ENCODE assay signal across 31 cellular contexts in genomic region chr4:86368433-86368832, GRCh38. TPM values are rescaled to one million over a fixed set of nuclear protein-coding genes. Genes with fewer than 3 reads are reported as not detected.
"Had no signal": no experiment of that assay in that cellular context is flagged by ENCODE, and none has a peak within 500 bp of the region (broad histone marks: within the 10 kb centered on the region; RNA-seq: fewer than 3 reads in every experiment).

No MANE protein-coding gene starts in this region.

- FAIRE-seq: frontal cortex had no signal

- H3K4me3 ChIP-seq: ascending aorta, breast epithelium, cardiac muscle cell, colonic mucosa had no signal

- H3K27ac Mint-ChIP-seq: activated CD4-positive, alpha-beta memory T cell treated with anti-CD3 and anti-CD28 coated beads for 36 hours; activated CD4-positive, alpha-beta T cell treated with anti-CD3 and anti-CD28 coated beads for 36 hours; activated CD4-positive, alpha-beta T cell treated with anti-CD3 and anti-CD28 coated beads, Interleukin-2, amount 10 ng/mL, durations not matched to agents 24 days and 14 days; activated CD8-positive, alpha-beta memory T cell treated with anti-CD3 and anti-CD28 coated beads, Interleukin-2, amount 10 ng/mL, durations not matched to agents 7 days and 5 days; activated CD8-positive, alpha-beta T cell treated with anti-CD3 and anti-CD28 coated beads, Interleukin-2, amount 10 ng/mL, durations not matched to agents 7 days and 5 days; activated naive CD4-positive, alpha-beta T cell treated with anti-CD3 and anti-CD28 coated beads for 36 hours; activated naive CD4-positive, alpha-beta T cell treated with anti-CD3 and anti-CD28 coated beads, Interleukin-2, amount 50 U/mL, for 24 hours; activated naive CD8-positive, alpha-beta T cell treated with anti-CD3 and anti-CD28 coated beads for 36 hours; activated naive CD8-positive, alpha-beta T cell treated with anti-CD3 and anti-CD28 coated beads, Interleukin-2, amount 50 U/mL, for 24 hours; activated T-helper 1 cell treated with anti-CD3 and anti-CD28 coated beads, Interleukin-12 subunit alpha, Interleukin-12 subunit beta, Interleukin-2, Interleukin-4 antibody, amounts not matched to agents 30 ng/mL and 10 ng/mL and 1 ng/mL, durations not matched to agents 14 hours and 24 hours and 36 hours; activated T-helper 2 cell treated with anti-CD3 and anti-CD28 coated beads, Interferon-gamma antibody, Interleukin-2, Interleukin-4, amounts not matched to agents 10 μg/mL and 5 μg/mL and 100 μg/mL, durations not matched to agents 14 hours and 24 hours and 36 hours; brain had no signal

- H3K36me3 Mint-ChIP-seq: activated CD4-positive, alpha-beta memory T cell treated with anti-CD3 and anti-CD28 coated beads for 36 hours; activated CD8-positive, alpha-beta memory T cell treated with anti-CD3 and anti-CD28 coated beads, Interleukin-2, amount 10 ng/mL, durations not matched to agents 7 days and 5 days; activated naive CD4-positive, alpha-beta T cell treated with anti-CD3 and anti-CD28 coated beads, Interleukin-2, amount 50 U/mL, for 24 hours; activated naive CD8-positive, alpha-beta T cell treated with anti-CD3 and anti-CD28 coated beads for 36 hours had no signal

- H3K9me3 ChIP-seq: ascending aorta, breast epithelium, colonic mucosa had no signal

- DNase-seq: activated CD4-positive, alpha-beta memory T cell treated with anti-CD3 and anti-CD28 coated beads for 36 hours; activated CD4-positive, alpha-beta T cell treated with anti-CD3 and anti-CD28 coated beads for 36 hours; activated CD4-positive, alpha-beta T cell treated with anti-CD3 and anti-CD28 coated beads, Interleukin-2, amount 10 ng/mL, durations not matched to agents 24 days and 14 days; activated CD4-positive, CD25-positive, alpha-beta regulatory T cell; activated CD4-positive, CD25-positive, alpha-beta regulatory T cell treated with anti-CD3 and anti-CD28 coated beads, Interleukin-2, amount 50 U/mL, for 72 hours; activated CD8-positive, alpha-beta memory T cell treated with anti-CD3 and anti-CD28 coated beads, Interleukin-2, amount 10 ng/mL, durations not matched to agents 7 days and 5 days; activated CD8-positive, alpha-beta memory T cell treated with anti-CD3 and anti-CD28 coated beads, Interleukin-2, amount 50 U/mL, for 4 hours; activated CD8-positive, alpha-beta T cell treated with anti-CD3 and anti-CD28 coated beads, Interleukin-2, amount 10 ng/mL, durations not matched to agents 7 days and 5 days; activated effector memory CD4-positive, alpha-beta T cell treated with anti-CD3 and anti-CD28 coated beads, Interleukin-2, amount 50 U/mL, for 16 hours; activated naive CD4-positive, alpha-beta T cell treated with anti-CD3 and anti-CD28 coated beads for 36 hours; activated naive CD8-positive, alpha-beta T cell treated with anti-CD3 and anti-CD28 coated beads for 36 hours; activated naive CD8-positive, alpha-beta T cell treated with anti-CD3 and anti-CD28 coated beads, Interleukin-2, amount 50 U/mL, for 24 hours; activated T-cell treated with anti-CD3 and anti-CD28 coated beads, Interleukin-2, amount 50 U/mL, for 1 hour; activated T-cell treated with anti-CD3 and anti-CD28 coated beads, Interleukin-2, amount 50 U/mL, for 48 hours; central memory CD4-positive, alpha-beta T cell; cerebellar nuclear complex; colonic mucosa; effector CD8-positive, alpha-beta T cell; head of caudate nucleus; T-helper 2 cell had no signal

- H3K4me1 Mint-ChIP-seq: activated CD4-positive, alpha-beta T cell treated with anti-CD3 and anti-CD28 coated beads for 36 hours; activated CD4-positive, alpha-beta T cell treated with anti-CD3 and anti-CD28 coated beads, Interleukin-2, amount 10 ng/mL, durations not matched to agents 24 days and 14 days; activated CD8-positive, alpha-beta memory T cell treated with anti-CD3 and anti-CD28 coated beads, Interleukin-2, amount 10 ng/mL, durations not matched to agents 7 days and 5 days; activated naive CD4-positive, alpha-beta T cell treated with anti-CD3 and anti-CD28 coated beads, Interleukin-2, amount 50 U/mL, for 24 hours; activated naive CD8-positive, alpha-beta T cell treated with anti-CD3 and anti-CD28 coated beads for 36 hours; activated naive CD8-positive, alpha-beta T cell treated with anti-CD3 and anti-CD28 coated beads, Interleukin-2, amount 50 U/mL, for 24 hours; brain had no signal

- H3K27me3 ChIP-seq: ascending aorta, breast epithelium, cardiac muscle cell, colonic mucosa had no signal

- ATAC-seq: activated CD4-positive, alpha-beta T cell treated with anti-CD3 and anti-CD28 coated beads for 36 hours; activated CD8-positive, alpha-beta memory T cell treated with anti-CD3 and anti-CD28 coated beads, Interleukin-2, amount 10 ng/mL, durations not matched to agents 7 days and 5 days; activated CD8-positive, alpha-beta T cell treated with anti-CD3 and anti-CD28 coated beads, Interleukin-2, amount 10 ng/mL, durations not matched to agents 7 days and 5 days; activated naive CD8-positive, alpha-beta T cell treated with anti-CD3 and anti-CD28 coated beads, Interleukin-2, amount 50 U/mL, for 24 hours; esophagus mucosa had no signal

- H3K27ac ChIP-seq: ascending aorta, breast epithelium, cardiac muscle cell, colonic mucosa had no signal

- H3K36me3 ChIP-seq: ascending aorta, breast epithelium, cardiac muscle cell, colonic mucosa had no signal

- H3K27me3 Mint-ChIP-seq: activated CD4-positive, alpha-beta memory T cell treated with anti-CD3 and anti-CD28 coated beads for 36 hours; activated CD4-positive, alpha-beta T cell treated with anti-CD3 and anti-CD28 coated beads for 36 hours; activated CD8-positive, alpha-beta memory T cell treated with anti-CD3 and anti-CD28 coated beads, Interleukin-2, amount 10 ng/mL, durations not matched to agents 7 days and 5 days; activated naive CD8-positive, alpha-beta T cell treated with anti-CD3 and anti-CD28 coated beads, Interleukin-2, amount 50 U/mL, for 24 hours; brain had no signal

- H3K4me3 Mint-ChIP-seq: activated CD4-positive, alpha-beta memory T cell treated with anti-CD3 and anti-CD28 coated beads for 36 hours; activated CD4-positive, alpha-beta T cell treated with anti-CD3 and anti-CD28 coated beads for 36 hours; activated CD4-positive, alpha-beta T cell treated with anti-CD3 and anti-CD28 coated beads, Interleukin-2, amount 10 ng/mL, durations not matched to agents 24 days and 14 days; activated CD8-positive, alpha-beta memory T cell treated with anti-CD3 and anti-CD28 coated beads, Interleukin-2, amount 10 ng/mL, durations not matched to agents 7 days and 5 days; activated CD8-positive, alpha-beta T cell treated with anti-CD3 and anti-CD28 coated beads, Interleukin-2, amount 10 ng/mL, durations not matched to agents 7 days and 5 days; activated naive CD4-positive, alpha-beta T cell treated with anti-CD3 and anti-CD28 coated beads for 36 hours; activated naive CD4-positive, alpha-beta T cell treated with anti-CD3 and anti-CD28 coated beads, Interleukin-2, amount 50 U/mL, for 24 hours; activated naive CD8-positive, alpha-beta T cell treated with anti-CD3 and anti-CD28 coated beads for 36 hours; activated naive CD8-positive, alpha-beta T cell treated with anti-CD3 and anti-CD28 coated beads, Interleukin-2, amount 50 U/mL, for 24 hours; activated T-helper 1 cell treated with anti-CD3 and anti-CD28 coated beads, Interleukin-12 subunit alpha, Interleukin-12 subunit beta, Interleukin-2, Interleukin-4 antibody, amounts not matched to agents 30 ng/mL and 10 ng/mL and 1 ng/mL, durations not matched to agents 14 hours and 24 hours and 36 hours; brain had no signal

- H3K9me3 Mint-ChIP-seq: activated CD4-positive, alpha-beta T cell treated with anti-CD3 and anti-CD28 coated beads, Interleukin-2, amount 10 ng/mL, durations not matched to agents 24 days and 14 days; activated naive CD4-positive, alpha-beta T cell treated with anti-CD3 and anti-CD28 coated beads, Interleukin-2, amount 50 U/mL, for 24 hours had no signal

- H3K4me1 ChIP-seq: ascending aorta, breast epithelium, colonic mucosa had no signal

RNA-seq across cellular contexts. Expression of gene MAPK10, which starts 8.6 kb away (rescaled TPM):
- total RNA-seq: activated CD4-positive, alpha-beta memory T cell treated with anti-CD3 and anti-CD28 coated beads for 36 hours; activated CD4-positive, alpha-beta T cell treated with anti-CD3 and anti-CD28 coated beads, Interleukin-2, amount 10 ng/mL, durations not matched to agents 24 days and 14 days; activated CD8-positive, alpha-beta memory T cell treated with anti-CD3 and anti-CD28 coated beads for 36 hours; activated CD8-positive, alpha-beta memory T cell treated with anti-CD3 and anti-CD28 coated beads, Interleukin-2, amount 10 ng/mL, durations not matched to agents 7 days and 5 days; activated CD8-positive, alpha-beta T cell treated with anti-CD3 and anti-CD28 coated beads, Interleukin-2, amount 10 ng/mL, durations not matched to agents 7 days and 5 days; activated naive CD4-positive, alpha-beta T cell treated with anti-CD3 and anti-CD28 coated beads for 36 hours; activated T-helper 1 cell treated with anti-CD3 and anti-CD28 coated beads, Interleukin-12 subunit alpha, Interleukin-12 subunit beta, Interleukin-2, Interleukin-4 antibody, amounts not matched to agents 30 ng/mL and 10 ng/mL and 1 ng/mL, durations not matched to agents 14 hours and 24 hours and 36 hours; activated T-helper 2 cell treated with anti-CD3 and anti-CD28 coated beads, Interferon-gamma antibody, Interleukin-2, Interleukin-4, amounts not matched to agents 10 μg/mL and 5 μg/mL and 100 μg/mL, durations not matched to agents 14 hours and 24 hours and 36 hours; T-helper 1 cell treated with Interleukin-12 subunit alpha and Interleukin-12 subunit beta and Interleukin-4 antibody, amounts not matched to agents 30 ng/mL and 1 ng/mL, for 36 hours had no signal
